Comparison of ENCODE assay signal across 22 cellular contexts in genomic region chr15:96171842-96172241, GRCh38.
DNase-seq lines count a peak whose midpoint lies in the region; ATAC-seq and TF ChIP-seq lines count a peak whose summit lies in the region.
"Had no signal": no experiment of that assay in that cellular context is flagged by ENCODE, and none has a peak within 500 bp of the region (broad histone marks: within the 10 kb centered on the region; RNA-seq: fewer than 3 reads in every experiment).

No MANE protein-coding gene starts in this region.

- no peak overlapping the region for H3K4me3 Mint-ChIP-seq in CD14-positive monocyte
- H3K4me3 Mint-ChIP-seq: activated CD4-positive, alpha-beta memory T cell treated with anti-CD3 and anti-CD28 coated beads, Interleukin-2, amount 10 ng/mL, durations not matched to agents 7 days and 5 days; CD4-positive, alpha-beta memory T cell; IgD-negative memory B cell; natural killer cell treated with Interleukin-12 subunit alpha and Interleukin-12 subunit beta and Interleukin-15 and Interleukin-18, amount 100 ng/mL, for 72 hours had no signal

- H3K27me3 ChIP-seq in left lung = no peaks in the 10 kb centered on the region
- H3K27me3 ChIP-seq: testis had no signal

- H3K36me3 Mint-ChIP-seq in CD14-positive monocyte = no peaks in the 10 kb centered on the region
- H3K36me3 Mint-ChIP-seq: CD4-positive, alpha-beta memory T cell; IgD-negative memory B cell; natural killer cell treated with Interleukin-12 subunit alpha and Interleukin-12 subunit beta and Interleukin-15 and Interleukin-18, amount 100 ng/mL, for 72 hours had no signal

- DNase-seq in NCI-H82 (lab: John Stamatoyannopoulos, UW) = peak; percentile 13
- DNase-seq in NCI-H82 treated with DMSO at 0.1 percent for 48 hours (lab: John Stamatoyannopoulos, UW; ENCODE audit: unreplicated experiment) = no peak
- peak; percentile 41 for DNase-seq in epithelial cell of esophagus (ENCODE audit: low read depth)
- no peak for DNase-seq in left lung
- DNase-seq in C1 segment of cervical spinal cord (lab: John Stamatoyannopoulos, UW) = no peak
- DNase-seq in coronary artery (ENCODE audit: low spot score) = no peak
- DNase-seq in CD14-positive monocyte (ENCODE audit: low spot score) = no peak
- DNase-seq in stimulated activated CD4-positive, alpha-beta T cell treated with anti-CD3 and anti-CD28 coated beads, Interleukin-2, amount 100 ng/mL, for 24 hours = no peak
- DNase-seq: activated CD4-positive, alpha-beta memory T cell treated with anti-CD3 and anti-CD28 coated beads, Interleukin-2, amount 10 ng/mL, durations not matched to agents 7 days and 5 days; CD4-positive, alpha-beta memory T cell; hippocampal formation; NCI-H1048; NCI-H526 treated with DMSO at 0.1 percent for 48 hours; PC-3; right cardiac atrium; SK-N-SH; stimulated activated CD4-positive, alpha-beta T cell treated with anti-CD3 and anti-CD28 coated beads, Interleukin-4, amount 100 ng/mL, for 1 hour; testis had no signal

- H3K9me3 Mint-ChIP-seq in CD14-positive monocyte = peaks cover 0 to 9% (median 2%) of the 10 kb centered on the region in 7 donors
- H3K9me3 Mint-ChIP-seq: activated CD4-positive, alpha-beta memory T cell treated with anti-CD3 and anti-CD28 coated beads, Interleukin-2, amount 10 ng/mL, durations not matched to agents 7 days and 5 days; natural killer cell treated with Interleukin-12 subunit alpha and Interleukin-12 subunit beta and Interleukin-15 and Interleukin-18, amount 100 ng/mL, for 72 hours had no signal

- no peak overlapping the region for H3K4me3 ChIP-seq in epithelial cell of esophagus (ENCODE audit: low read length)
- H3K4me3 ChIP-seq in left lung = no peak overlapping the region
- no peak overlapping the region for H3K4me3 ChIP-seq in coronary artery
- H3K4me3 ChIP-seq: testis had no signal

- TF ChIP-seq CTCF in epithelial cell of esophagus (IDR thresholded peaks at IDR 0.05; ENCODE audit: insufficient read depth, low read depth, low read length, missing control alignments) = no peak
- no peak for TF ChIP-seq CTCF in left lung (IDR thresholded peaks at IDR 0.05)
- TF ChIP-seq CTCF in coronary artery (IDR thresholded peaks at IDR 0.05) = no peak
- TF ChIP-seq CTCF in CD14-positive monocyte (IDR thresholded peaks at IDR 0.05) = no peak

- peak; percentile 39 for ATAC-seq in left lung
- ATAC-seq: HCT116; natural killer cell treated with Interleukin-12 subunit alpha and Interleukin-12 subunit beta and Interleukin-15 and Interleukin-18, amount 100 ng/mL, for 72 hours; PC-3; right cardiac atrium had no signal

- no peaks in the 10 kb centered on the region for H3K4me1 Mint-ChIP-seq in CD14-positive monocyte
- H3K4me1 Mint-ChIP-seq: activated CD4-positive, alpha-beta memory T cell treated with anti-CD3 and anti-CD28 coated beads, Interleukin-2, amount 10 ng/mL, durations not matched to agents 7 days and 5 days; CD4-positive, alpha-beta memory T cell; IgD-negative memory B cell had no signal

- peaks cover 0 to 4% of the 10 kb centered on the region in 2 donors for H3K4me1 ChIP-seq in left lung
- H3K4me1 ChIP-seq: testis had no signal

- no peaks in the 10 kb centered on the region for H3K9me3 ChIP-seq in left lung
- H3K9me3 ChIP-seq: SK-N-SH, testis had no signal

- no peak overlapping the region for H3K27ac ChIP-seq in left lung
- H3K27ac ChIP-seq in coronary artery = no peak overlapping the region
- H3K27ac ChIP-seq: 22Rv1, testis had no signal

- H3K27ac Mint-ChIP-seq in CD14-positive monocyte = no peak overlapping the region
- H3K27ac Mint-ChIP-seq: activated CD4-positive, alpha-beta memory T cell treated with anti-CD3 and anti-CD28 coated beads, Interleukin-2, amount 10 ng/mL, durations not matched to agents 7 days and 5 days; CD4-positive, alpha-beta memory T cell; IgD-negative memory B cell; natural killer cell treated with Interleukin-12 subunit alpha and Interleukin-12 subunit beta and Interleukin-15 and Interleukin-18, amount 100 ng/mL, for 72 hours had no signal

- intact Hi-C loops in left lung (cut with DNase I) (no loop called here), CD14-positive monocyte (cut with micrococcal nuclease) (no loop called here)

- no peaks in the 10 kb centered on the region for H3K36me3 ChIP-seq in left lung

- peaks cover 1 to 4% (median 3%) of the 10 kb centered on the region in 3 donors for H3K27me3 Mint-ChIP-seq in CD14-positive monocyte (ENCODE audit: low read depth in 3 of 3)
- H3K27me3 Mint-ChIP-seq: activated CD4-positive, alpha-beta memory T cell treated with anti-CD3 and anti-CD28 coated beads, Interleukin-2, amount 10 ng/mL, durations not matched to agents 7 days and 5 days had no signal

Comparison
In these comparisons a context has a peak if more than half of its experiments do, and no peak if none do; other contexts are left out.
1. DNase-seq: peak in NCI-H82 (single experiment) and epithelial cell of esophagus (single experiment); none in NCI-H82 treated with DMSO at 0.1 percent for 48 hours (single experiment), left lung (0 of 2), C1 segment of cervical spinal cord (0 of 14), coronary artery (single experiment), CD14-positive monocyte (single experiment) and stimulated activated CD4-positive, alpha-beta T cell treated with anti-CD3 and anti-CD28 coated beads, Interleukin-2, amount 100 ng/mL, for 24 hours (0 of 2).